ENCODE assay signal across 8 cellular contexts in genomic region chr2:111452208-111452607, GRCh38.
DNase-seq lines count a peak whose midpoint lies in the region; ATAC-seq, FAIRE-seq and TF ChIP-seq lines count a peak whose summit lies in the region.
"Not testable (repeated sequence)": the region's sequence is repeated elsewhere in the genome, so short reads cannot be mapped to it uniquely, and the experiment has no call there.

No MANE protein-coding gene starts in this region.

- in situ Hi-C loops in Panc1 (cut with HindIII; ENCODE audit: low pct_unique_long_range_greater_than_20kb, low sequenced_read_pairs) = not testable (repeated sequence)

- intact Hi-C loops in Panc1 (cut with micrococcal nuclease; ENCODE audit: unreplicated experiment) = loop anchor here (10.0 kb wide), 1 partner anchor 327 kb away; the partner anchor contains the start of gene BCL2L11
- intact Hi-C loops in activated T-helper 1 cell treated with anti-CD3 and anti-CD28 coated beads, Interleukin-12 subunit alpha, Interleukin-12 subunit beta, Interleukin-2, Interleukin-4 antibody, amounts not matched to agents 30 ng/mL and 10 ng/mL and 1 ng/mL, durations not matched to agents 14 hours and 24 hours and 36 hours (cut with micrococcal nuclease); Right ventricle myocardium superior (cut with DNase I); spleen (cut with DNase I; ENCODE audit: low total_unique reads): not testable (repeated sequence)

- not testable (repeated sequence) for TF ChIP-seq POLR2A in GM12891 (IDR thresholded peaks at IDR 0.05; ENCODE audit: low read depth, low read length); spleen (IDR thresholded peaks at IDR 0.05)

- BruUV-seq in Panc1 (replicated peaks; lab: Mats Ljungman, UMichigan) = not testable (repeated sequence)

- peak; percentile 38 for FAIRE-seq in GM12891 (lab: Jason Lieb, UNC)

- not testable (repeated sequence) for H3K4me3 Mint-ChIP-seq in activated T-helper 1 cell treated with anti-CD3 and anti-CD28 coated beads, Interleukin-12 subunit alpha, Interleukin-12 subunit beta, Interleukin-2, Interleukin-4 antibody, amounts not matched to agents 30 ng/mL and 10 ng/mL and 1 ng/mL, durations not matched to agents 14 hours and 24 hours and 36 hours

- 30 to 69% (median 55%) methylated on average over 5 to 7 of the region's 7 CpGs for WGBS in spleen, 5 donors

- CTCF ChIA-PET in Panc1 (lab: Charles Lee) = not testable (repeated sequence)

- not testable (repeated sequence) for H3K36me3 Mint-ChIP-seq in activated T-helper 1 cell treated with anti-CD3 and anti-CD28 coated beads, Interleukin-12 subunit alpha, Interleukin-12 subunit beta, Interleukin-2, Interleukin-4 antibody, amounts not matched to agents 30 ng/mL and 10 ng/mL and 1 ng/mL, durations not matched to agents 14 hours and 24 hours and 36 hours (ENCODE audit: low read depth)

- H3K9me3 ChIP-seq in Panc1 (ENCODE audit: control insufficient read depth, insufficient read depth, low read depth, low read length); spleen: not testable (repeated sequence)

- H3K27ac ChIP-seq in Panc1 (ENCODE audit: low read length) (peak overlapping the region; percentile 79), spleen (peak overlapping the region in 7 of 8 donors; percentile 41 to 77 (median 58))

- H3K4me1 Mint-ChIP-seq in activated T-helper 1 cell treated with anti-CD3 and anti-CD28 coated beads, Interleukin-12 subunit alpha, Interleukin-12 subunit beta, Interleukin-2, Interleukin-4 antibody, amounts not matched to agents 30 ng/mL and 10 ng/mL and 1 ng/mL, durations not matched to agents 14 hours and 24 hours and 36 hours (ENCODE audit: low read depth) = peaks cover 17% of the 10 kb centered on the region

- H3K27me3 ChIP-seq in Panc1 (ENCODE audit: control insufficient read depth, insufficient read depth, low read length); spleen (replicated peaks in 1 of 7): not testable (repeated sequence)

- peak overlapping the region; percentile 78 for H3K27ac Mint-ChIP-seq in activated T-helper 1 cell treated with anti-CD3 and anti-CD28 coated beads, Interleukin-12 subunit alpha, Interleukin-12 subunit beta, Interleukin-2, Interleukin-4 antibody, amounts not matched to agents 30 ng/mL and 10 ng/mL and 1 ng/mL, durations not matched to agents 14 hours and 24 hours and 36 hours

- H3K9me3 Mint-ChIP-seq in activated T-helper 1 cell treated with anti-CD3 and anti-CD28 coated beads, Interleukin-12 subunit alpha, Interleukin-12 subunit beta, Interleukin-2, Interleukin-4 antibody, amounts not matched to agents 30 ng/mL and 10 ng/mL and 1 ng/mL, durations not matched to agents 14 hours and 24 hours and 36 hours = not testable (repeated sequence)

- POLR2A ChIA-PET in Panc1 (lab: Charles Lee) = not testable (repeated sequence)

- peak overlapping the region; percentile 8 to 37; a peak in 3 of 4 replicates for H3K4me3 ChIP-seq in Panc1 (ENCODE audit: low read depth in 2 of 2, low read length in 2 of 2)
- H3K4me3 ChIP-seq in spleen = peak overlapping the region in 1 of 8 donors; percentile 19

- DNase-seq in GM12891 (ENCODE audit: insufficient read length, low spot score); Panc1 (ENCODE audit: low read depth, low spot score); activated T-helper 1 cell treated with anti-CD3 and anti-CD28 coated beads, Interleukin-12 subunit alpha, Interleukin-12 subunit beta, Interleukin-2, Interleukin-4 antibody, amounts not matched to agents 30 ng/mL and 10 ng/mL and 1 ng/mL, durations not matched to agents 14 hours and 24 hours and 36 hours (ENCODE audit: low spot score); Right ventricle myocardium superior; spleen: not testable (repeated sequence)

- H3K27me3 Mint-ChIP-seq in activated T-helper 1 cell treated with anti-CD3 and anti-CD28 coated beads, Interleukin-12 subunit alpha, Interleukin-12 subunit beta, Interleukin-2, Interleukin-4 antibody, amounts not matched to agents 30 ng/mL and 10 ng/mL and 1 ng/mL, durations not matched to agents 14 hours and 24 hours and 36 hours (ENCODE audit: insufficient read depth) = not testable (repeated sequence)

- peak; percentile 50 for ATAC-seq in GM19452 (IDR thresholded peaks at IDR 0.05; ENCODE audit: unreplicated experiment)
- peak; percentile 68 for ATAC-seq in HG02571 (IDR thresholded peaks at IDR 0.05; ENCODE audit: unreplicated experiment)
- ATAC-seq in HG03280 (IDR thresholded peaks at IDR 0.05; ENCODE audit: unreplicated experiment) = peak; percentile 61
- ATAC-seq in Panc1 = not testable (repeated sequence)
- ATAC-seq in Right ventricle myocardium superior (ENCODE audit: poor library complexity) = peak; percentile 39

- TF ChIP-seq CTCF in Panc1 (IDR thresholded peaks at IDR 0.05); spleen (IDR thresholded peaks at IDR 0.05 in 8 of 11, conservative IDR thresholded peaks at IDR 0.05 in 3 of 11): not testable (repeated sequence)

- not testable (repeated sequence) for H3K36me3 ChIP-seq in Panc1 (ENCODE audit: control insufficient read depth, insufficient read depth, low read length); spleen

- not testable (repeated sequence) for H3K4me1 ChIP-seq in Panc1 (ENCODE audit: control insufficient read depth, insufficient read depth, low read length)
- H3K4me1 ChIP-seq in spleen = peaks cover 0 to 14% (median 2%) of the 10 kb centered on the region in 6 donors
